Comparison of ENCODE assay signal across 8 cellular contexts in the genomic region with DNA sequence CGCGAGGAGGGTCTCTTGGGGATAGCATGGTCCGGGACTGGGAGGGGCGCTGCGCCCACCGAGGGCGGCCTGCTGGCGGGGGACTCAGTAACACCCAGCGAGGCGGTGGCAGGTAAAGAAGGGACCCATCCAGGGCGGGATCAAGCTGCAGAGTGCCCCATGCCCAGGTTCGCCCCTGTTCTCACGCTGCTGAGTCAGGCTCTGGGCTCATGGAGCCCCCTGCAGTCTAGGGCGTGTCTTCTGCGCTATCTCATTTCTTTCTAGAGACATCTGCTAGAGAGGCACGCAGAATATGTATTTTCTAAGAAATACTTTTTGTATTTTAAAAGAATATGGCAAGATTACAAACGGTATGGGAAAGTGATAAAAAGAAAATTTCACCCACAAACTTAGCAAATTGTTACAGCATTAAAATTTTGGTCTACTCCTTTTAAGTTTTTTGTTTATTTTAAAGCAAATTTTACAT. TPM values are rescaled to one million over a fixed set of nuclear protein-coding genes. Genes with fewer than 3 reads are reported as not detected.
A peak's percentile ranks its signal among the peaks of the same experiment; 100 is the strongest.
DNase-seq lines count a peak whose midpoint lies in the region; ATAC-seq, FAIRE-seq and TF ChIP-seq lines count a peak whose summit lies in the region.

No MANE protein-coding gene starts in this region.

- H3K4me3 ChIP-seq in SK-N-SH (ENCODE audit: low read depth in 2 of 2, low read length in 1 of 2) (peak overlapping the region; percentile 74 to 94), endothelial cell of umbilical vein (replicated peaks in 1 of 3; ENCODE audit: insufficient read depth in 1 of 3, low read depth in 1 of 3, low read length in 3 of 3) (no peak overlapping the region), muscle layer of colon (ENCODE audit: low read depth in 1 of 2, low read length in 2 of 2) (peak overlapping the region; percentile 43 to 59)

- dilution Hi-C loops in endothelial cell of umbilical vein (cut with MboI; ENCODE audit: extremely low pct_ligation_motif_present, low sequenced_read_pairs), result no loop called here

- BruUV-seq in Calu3 (replicated peaks; lab: Mats Ljungman, UMichigan) (no TSS peak), endothelial cell of umbilical vein (replicated peaks; lab: Mats Ljungman, UMichigan) (no TSS peak)

- H3K9me3 Mint-ChIP-seq in Calu3 (ENCODE audit: low read depth, unreplicated experiment), result peaks cover 3% of the 10 kb centered on the region

- no peaks in the 10 kb centered on the region for H3K9me1 ChIP-seq in endothelial cell of umbilical vein (replicated peaks; ENCODE audit: control insufficient read depth, extremely low read depth, insufficient read depth, low read length)

- TF ChIP-seq POLR2A in endothelial cell of umbilical vein (IDR thresholded peaks at IDR 0.05; ENCODE audit: low read depth, low read length), result no peak

- DNase-seq in Calu3, result peak; percentile 54
- peak in 71 of 76 experiments; percentile 18 to 87 (median 70) for DNase-seq in HUDEP-2 (lab: John Stamatoyannopoulos, UW; ENCODE audit: unreplicated experiment in 76 of 76)
- DNase-seq in SK-N-SH, result peak; percentile 80
- DNase-seq in endothelial cell of umbilical vein (ENCODE audit: low read depth, low spot score), result no peak
- DNase-seq in NCI-H146 treated with DMSO at 0.1 percent for 48 hours (lab: John Stamatoyannopoulos, UW; ENCODE audit: unreplicated experiment), result no peak
- no peak for DNase-seq in AG08395 (ENCODE audit: low spot score)

- POLR2A ChIA-PET in SK-N-SH (lab: Yijun Ruan, JAX), result interaction anchor here (1.2 to 1.6 kb wide), 2 partner anchors 38 to 113 kb away, joined by 3 read pairs; no protein-coding TSS in a partner anchor
- POLR2A ChIA-PET in endothelial cell of umbilical vein (lab: Charles Lee), result no interaction called here

- TF ChIP-seq CTCF in Calu3 (IDR thresholded peaks at IDR 0.05; ENCODE audit: unreplicated experiment), result no peak
- TF ChIP-seq CTCF in SK-N-SH (IDR thresholded peaks at IDR 0.05), result peak; percentile 40
- no peak for TF ChIP-seq CTCF in endothelial cell of umbilical vein (IDR thresholded peaks at IDR 0.05; ENCODE audit: extremely low read depth in 1 of 2, insufficient read depth in 1 of 2, low read depth in 1 of 2, low read length in 2 of 2)

- H3K4me2 ChIP-seq in SK-N-SH (peak overlapping the region; percentile 89), endothelial cell of umbilical vein (ENCODE audit: insufficient read depth, low read length) (peak overlapping the region; percentile 37)

- CTCF ChIA-PET in Calu3 (lab: Charles Lee), result interaction anchor here (0.9 to 1.9 kb wide), 5 partner anchors 9 to 721 kb away, joined by 3 to 5 read pairs (median 4); no protein-coding TSS in a partner anchor
- CTCF ChIA-PET in SK-N-SH (lab: Yijun Ruan, JAX), result interaction anchor here (0.6 to 16.2 kb wide), 23 partner anchors 9 to 685 kb away, joined by 3 to 280 read pairs (median 4); no protein-coding TSS in a partner anchor
- CTCF ChIA-PET in endothelial cell of umbilical vein (lab: Charles Lee), result interaction anchor here (1.7 kb wide), 1 partner anchor 453 kb away, joined by 3 read pairs; no protein-coding TSS in a partner anchor

- TF ChIP-seq EP300 in SK-N-SH (IDR thresholded peaks at IDR 0.05; ENCODE audit: borderline replicate concordance in 1 of 2, low read depth in 1 of 2, low read length in 1 of 2), result peak in 1 of 2 experiments; percentile 25; a peak in 1 of 4 replicates

- H2AFZ ChIP-seq in SK-N-SH (ENCODE audit: low read depth) (peak overlapping the region; percentile 92), endothelial cell of umbilical vein (ENCODE audit: low read depth, low read length) (peak overlapping the region; percentile 73)

- peak overlapping the region; percentile 94 for H3K4me3 Mint-ChIP-seq in Calu3 (ENCODE audit: low read depth, unreplicated experiment)

- H3K27me3 ChIP-seq in SK-N-SH (ENCODE audit: insufficient read depth) (peaks cover 18% of the 10 kb centered on the region; the same call in 1 of the 2 replicates), endothelial cell of umbilical vein (ENCODE audit: control insufficient read depth in 2 of 2, insufficient read depth in 2 of 2, low read length in 2 of 2) (peaks cover 21 to 36% of the 10 kb centered on the region in 2 experiments), muscle layer of colon (ENCODE audit: control insufficient read depth in 1 of 2, insufficient read depth in 2 of 2, low read length in 2 of 2) (peaks cover 0 to 17% of the 10 kb centered on the region in 2 donors)

- no peaks in the 10 kb centered on the region for H3K9me2 ChIP-seq in SK-N-SH

- no peaks in the 10 kb centered on the region for H3F3A ChIP-seq in SK-N-SH (replicated peaks; ENCODE audit: insufficient read depth)

- H3K4me1 Mint-ChIP-seq in Calu3 (ENCODE audit: low read depth, unreplicated experiment), result peaks cover 39% of the 10 kb centered on the region

- H3K27ac Mint-ChIP-seq in Calu3 (ENCODE audit: unreplicated experiment), result peak overlapping the region; percentile 57

- no peaks in the 10 kb centered on the region for H3K9me3 ChIP-seq in SK-N-SH
- no peaks in the 10 kb centered on the region for H3K9me3 ChIP-seq in endothelial cell of umbilical vein (replicated peaks; ENCODE audit: control insufficient read depth, insufficient read depth, low read length)
- no peaks in the 10 kb centered on the region for H3K9me3 ChIP-seq in muscle layer of colon (ENCODE audit: low read length)

- peak; percentile 60 for ATAC-seq in GM19395 (IDR thresholded peaks at IDR 0.05; ENCODE audit: unreplicated experiment)

- intact Hi-C loops in Calu3 (cut with micrococcal nuclease; ENCODE audit: unreplicated experiment) (loop anchor here (2.0 to 5.0 kb wide), 3 partner anchors 21 to 257 kb away; a partner anchor contains a TSS), endothelial cell of umbilical vein (cut with micrococcal nuclease) (no loop called here)

- no peaks in the 10 kb centered on the region for H4K20me1 ChIP-seq in SK-N-SH (ENCODE audit: insufficient read depth)
- no peaks in the 10 kb centered on the region for H4K20me1 ChIP-seq in endothelial cell of umbilical vein (replicated peaks; ENCODE audit: control insufficient read depth, extremely low read depth, insufficient read depth, low read length)

- peaks cover 17% of the 10 kb centered on the region for H3K27me3 Mint-ChIP-seq in Calu3 (ENCODE audit: unreplicated experiment)

- WGBS in SK-N-SH (ENCODE audit: low lambda C conversion rate), result 2% methylated on average over 11 of the region's 17 CpGs

- H3K79me2 ChIP-seq in SK-N-SH (ENCODE audit: insufficient read depth) (peaks cover 6% of the 10 kb centered on the region; the same call in 1 of the 2 replicates), endothelial cell of umbilical vein (ENCODE audit: control insufficient read depth, insufficient read depth, low read length) (no peaks in the 10 kb centered on the region)

- H3K27ac ChIP-seq in SK-N-SH (ENCODE audit: low read depth in 2 of 2, low read length in 1 of 2) (peak overlapping the region; percentile 34 to 94; a peak in 3 of 4 replicates), endothelial cell of umbilical vein (ENCODE audit: insufficient read depth, low read depth, low read length) (no peak overlapping the region), muscle layer of colon (ENCODE audit: low read depth, low read length) (peak overlapping the region; percentile 21)

- FAIRE-seq in endothelial cell of umbilical vein (lab: Jason Lieb, UNC), result no peak

- no peaks in the 10 kb centered on the region for H3K36me3 ChIP-seq in SK-N-SH (replicated peaks in 1 of 2; ENCODE audit: control insufficient read depth in 1 of 2, insufficient read depth in 2 of 2, low read length in 1 of 2)
- H3K36me3 ChIP-seq in endothelial cell of umbilical vein (ENCODE audit: control insufficient read depth in 2 of 2, extremely low read depth in 1 of 2, insufficient read depth in 2 of 2, low read length in 2 of 2), result no peaks in the 10 kb centered on the region
- no peaks in the 10 kb centered on the region for H3K36me3 ChIP-seq in muscle layer of colon (ENCODE audit: insufficient read depth, low read length)

- H3K9ac ChIP-seq in SK-N-SH (peak overlapping the region; percentile 69), endothelial cell of umbilical vein (replicated peaks; ENCODE audit: extremely low read depth, insufficient read depth, low read length) (no peak overlapping the region), muscle layer of colon (ENCODE audit: low read length) (no peak overlapping the region)

- peak; percentile 49 for TF ChIP-seq RAD21 in SK-N-SH (IDR thresholded peaks at IDR 0.05; ENCODE audit: low read length)

- H3K4me1 ChIP-seq in SK-N-SH (ENCODE audit: control insufficient read depth in 1 of 2, insufficient read depth in 2 of 2, low read depth in 1 of 2, low read length in 1 of 2) (peaks cover 0 to 22% of the 10 kb centered on the region in 2 experiments; a peak in 2 of 4 replicates), endothelial cell of umbilical vein (ENCODE audit: control insufficient read depth, extremely low read depth, insufficient read depth, low read length) (peaks cover 2% of the 10 kb centered on the region), muscle layer of colon (ENCODE audit: insufficient read depth, low read length) (peaks cover 9% of the 10 kb centered on the region)

- H3K36me3 Mint-ChIP-seq in Calu3 (ENCODE audit: insufficient read depth, unreplicated experiment), result peaks cover 32% of the 10 kb centered on the region

RNA-seq across cellular contexts. Expression of a gene that starts 0.9 kb away (rescaled TPM):
- 51.8 and 60.5 TPM in 2 replicates for total RNA-seq in Calu3 (2022)
- polyA plus RNA-seq in SK-N-SH (2012; rRNA removed), result 7.4 and 10.9 TPM in 2 replicates
- polyA plus RNA-seq in SK-N-SH (2012; cell fraction: cytosol; rRNA removed), result 10.4 and 11.6 TPM in 2 replicates
- 6.5 and 8.3 TPM in 2 replicates for polyA plus RNA-seq in SK-N-SH (2012; cell fraction: nucleus; rRNA removed)
- total RNA-seq in endothelial cell of umbilical vein, result 0.39 and 0.66 TPM in 2 replicates
- 0.40 and 0.57 TPM in 2 replicates for polyA plus RNA-seq in endothelial cell of umbilical vein
- 0.30 and 0.32 TPM in 2 replicates for polyA plus RNA-seq in endothelial cell of umbilical vein (2011; cell fraction: cytosol; rRNA removed)
- 0.20 and 0.22 TPM in 2 replicates for polyA plus RNA-seq in endothelial cell of umbilical vein (2011; cell fraction: nucleus; rRNA removed)
- 0.07 and 0.27 TPM in 2 replicates for polyA plus RNA-seq in endothelial cell of umbilical vein (2012)
- 0.34 and 0.83 TPM in 2 replicates for polyA minus RNA-seq in endothelial cell of umbilical vein
- 18.9 TPM for polyA minus RNA-seq in endothelial cell of umbilical vein (2011; cell fraction: cytosol; rRNA and poly(A)+ RNA removed)
- 0.29 TPM in 1 of 2 replicates, not detected in the other for polyA minus RNA-seq in endothelial cell of umbilical vein (2011; cell fraction: nucleus; rRNA and poly(A)+ RNA removed)

RNA-seq across cellular contexts. Expression of a gene that starts 4.8 kb away (rescaled TPM):
- not detected in 2 replicates for total RNA-seq in Calu3 (2022)
- polyA plus RNA-seq in SK-N-SH (2012; rRNA removed), result 0.03 TPM in 1 of 2 replicates, not detected in the other
- 0.04 TPM in 1 of 2 replicates, not detected in the other for polyA plus RNA-seq in SK-N-SH (2012; cell fraction: cytosol; rRNA removed)
- 0.04 and 0.05 TPM in 2 replicates for polyA plus RNA-seq in SK-N-SH (2012; cell fraction: nucleus; rRNA removed)
- total RNA-seq in endothelial cell of umbilical vein, result not detected in 2 replicates
- not detected in 2 replicates for polyA plus RNA-seq in endothelial cell of umbilical vein
- polyA plus RNA-seq in endothelial cell of umbilical vein (2011; cell fraction: cytosol; rRNA removed), result not detected in 2 replicates
- not detected in 2 replicates for polyA plus RNA-seq in endothelial cell of umbilical vein (2011; cell fraction: nucleus; rRNA removed)
- not detected in 2 replicates for polyA plus RNA-seq in endothelial cell of umbilical vein (2012)
- polyA minus RNA-seq in endothelial cell of umbilical vein, result not detected in 2 replicates
- not detected for polyA minus RNA-seq in endothelial cell of umbilical vein (2011; cell fraction: cytosol; rRNA and poly(A)+ RNA removed)
- not detected in 2 replicates for polyA minus RNA-seq in endothelial cell of umbilical vein (2011; cell fraction: nucleus; rRNA and poly(A)+ RNA removed)

Comparison
In these comparisons a context has a peak if more than half of its experiments do, and no peak if none do; other contexts are left out.
1. DNase-seq: peak in Calu3 (single experiment), HUDEP-2 (71 of 76) and SK-N-SH (single experiment); none in endothelial cell of umbilical vein (single experiment), NCI-H146 treated with DMSO at 0.1 percent for 48 hours (single experiment) and AG08395 (single experiment).
2. H3K4me3 ChIP-seq: peak in SK-N-SH (2 of 2) and muscle layer of colon (2 of 2); none in endothelial cell of umbilical vein (0 of 3).
3. RNA of a gene that starts 0.9 kb away (total RNA-seq): 51.8 to 60.5 TPM in Calu3; 0.39 to 0.66 TPM in endothelial cell of umbilical vein; every median in the first group is over 10 times any median in the second.